1 cellular context compared by ENCODE assay signal in the genomic region with DNA sequence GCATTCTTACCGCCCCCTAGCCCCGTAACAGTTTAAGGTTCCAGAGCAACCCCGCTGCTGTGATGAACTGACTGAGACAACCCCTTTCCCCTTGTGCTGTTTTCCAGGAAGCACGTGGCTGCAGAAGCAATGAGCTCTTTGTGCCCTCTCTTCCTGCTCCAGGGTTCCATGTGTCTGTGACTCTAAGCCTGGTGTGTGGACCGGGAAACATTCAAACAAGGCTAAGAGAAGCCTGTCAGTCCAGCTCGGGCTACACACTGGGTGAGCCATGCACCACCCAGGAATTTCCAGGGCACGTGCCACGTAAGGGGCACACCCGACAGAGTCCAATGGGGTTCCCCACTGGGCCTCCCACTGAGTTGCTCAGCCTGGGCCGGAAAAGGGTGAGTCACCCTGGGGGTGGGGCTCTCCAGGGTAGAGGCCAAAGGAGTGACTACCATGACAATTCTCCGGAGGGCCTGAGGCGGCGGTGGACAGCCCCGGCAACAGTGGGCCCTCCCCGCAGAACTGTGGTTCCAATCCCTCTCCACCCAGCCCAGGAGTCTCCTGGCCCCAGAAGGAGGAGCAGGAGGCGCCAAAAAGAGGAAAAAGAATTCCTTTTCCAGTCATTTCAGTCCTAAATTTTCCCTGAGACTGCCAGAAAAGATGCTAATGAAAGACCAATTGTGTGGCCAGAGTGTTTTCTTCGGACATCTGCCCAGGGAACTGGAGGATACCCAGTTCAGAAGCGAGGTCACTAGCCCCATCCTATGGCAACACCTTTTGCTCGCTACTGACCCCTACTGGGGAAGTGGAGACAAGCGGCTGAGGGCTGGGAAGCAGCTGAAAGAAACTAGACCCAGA.
TF ChIP-seq lines count a peak whose summit lies in the region.

No MANE protein-coding gene starts in this region.

TF ChIP-seq in HepG2, 621 proteins besides CTCF, POLR2A, EP300 and RAD21 (continued from another document and continues in another):
- TF ChIP-seq, protein P1, sequence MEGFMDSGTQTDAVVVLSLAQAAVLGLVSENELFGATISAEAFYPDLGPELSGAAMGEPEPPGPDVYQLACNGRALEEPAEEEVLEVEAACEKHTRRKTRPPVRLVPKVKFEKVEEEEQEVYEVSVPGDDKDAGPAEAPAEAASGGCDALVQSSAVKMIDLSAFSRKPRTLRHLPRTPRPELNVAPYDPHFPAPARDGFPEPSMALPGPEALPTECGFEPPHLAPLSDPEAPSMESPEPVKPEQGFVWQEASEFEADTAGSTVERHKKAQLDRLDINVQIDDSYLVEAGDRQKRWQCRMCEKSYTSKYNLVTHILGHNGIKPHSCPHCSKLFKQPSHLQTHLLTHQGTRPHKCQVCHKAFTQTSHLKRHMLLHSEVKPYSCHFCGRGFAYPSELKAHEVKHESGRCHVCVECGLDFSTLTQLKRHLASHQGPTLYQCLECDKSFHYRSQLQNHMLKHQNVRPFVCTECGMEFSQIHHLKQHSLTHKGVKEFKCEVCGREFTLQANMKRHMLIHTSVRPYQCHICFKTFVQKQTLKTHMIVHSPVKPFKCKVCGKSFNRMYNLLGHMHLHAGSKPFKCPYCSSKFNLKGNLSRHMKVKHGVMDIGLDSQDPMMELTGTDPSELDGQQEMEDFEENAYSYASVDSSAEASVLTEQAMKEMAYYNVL (CRISPR knock-in tag; IDR thresholded peaks at IDR 0.05; ENCODE audit: borderline replicate concordance) = no peak
- TF ChIP-seq PITX1 (CRISPR knock-in tag; IDR thresholded peaks at IDR 0.05) (no peak; the same call in 1 of the 2 replicates), PHF20 (CRISPR knock-in tag; IDR thresholded peaks at IDR 0.05) (no peak; the same call in 1 of the 2 replicates), RXRB (CRISPR knock-in tag; IDR thresholded peaks at IDR 0.05; ENCODE audit: borderline replicate concordance) (peak; percentile 88), ZC3H13 (CRISPR knock-in tag; IDR thresholded peaks at IDR 0.05) (no peak), PAF1 (CRISPR knock-in tag; IDR thresholded peaks at IDR 0.05) (no peak), ZNF670 (CRISPR knock-in tag; IDR thresholded peaks at IDR 0.05; ENCODE audit: borderline replicate concordance) (no peak), RFX3 (CRISPR knock-in tag; IDR thresholded peaks at IDR 0.05) (no peak; the same call in 1 of the 2 replicates), FOXO1 (CRISPR knock-in tag; IDR thresholded peaks at IDR 0.05) (peak; percentile 47; the same call in 1 of the 2 replicates), ZSCAN21 (CRISPR knock-in tag; IDR thresholded peaks at IDR 0.05; ENCODE audit: borderline replicate concordance) (peak; percentile 70; the same call in 1 of the 2 replicates), SMAD1 (CRISPR knock-in tag; IDR thresholded peaks at IDR 0.05; ENCODE audit: borderline replicate concordance, low read depth) (no peak), EZH2 (conservative IDR thresholded peaks at IDR 0.05; ENCODE audit: low read depth, low read length) (no peak), ZNF501 (CRISPR knock-in tag; IDR thresholded peaks at IDR 0.05) (peak; percentile 94), TSC22D2 (CRISPR knock-in tag; IDR thresholded peaks at IDR 0.05; ENCODE audit: borderline replicate concordance) (0 out of 2 replicates have a peak, but pooled peaks have one; percentile 49), MEF2D (CRISPR knock-in tag; IDR thresholded peaks at IDR 0.05) (peak; percentile 65; the same call in 1 of the 2 replicates), GLI4 (CRISPR knock-in tag; IDR thresholded peaks at IDR 0.05; ENCODE audit: borderline replicate concordance) (peak; percentile 44; the same call in 1 of the 2 replicates), KDM3A (CRISPR knock-in tag; IDR thresholded peaks at IDR 0.05; ENCODE audit: low read depth) (peak; percentile 50; the same call in 1 of the 2 replicates), ZNF232 (CRISPR knock-in tag; IDR thresholded peaks at IDR 0.05; ENCODE audit: borderline replicate concordance) (peak; percentile 95), SP5 (CRISPR knock-in tag; IDR thresholded peaks at IDR 0.05; ENCODE audit: borderline replicate concordance, low read depth) (0 out of 2 replicates have a peak, but pooled peaks have one; percentile 66), SOX5 (CRISPR knock-in tag; IDR thresholded peaks at IDR 0.05; ENCODE audit: borderline replicate concordance) (peak; percentile 86)
- TF ChIP-seq, protein P2, sequence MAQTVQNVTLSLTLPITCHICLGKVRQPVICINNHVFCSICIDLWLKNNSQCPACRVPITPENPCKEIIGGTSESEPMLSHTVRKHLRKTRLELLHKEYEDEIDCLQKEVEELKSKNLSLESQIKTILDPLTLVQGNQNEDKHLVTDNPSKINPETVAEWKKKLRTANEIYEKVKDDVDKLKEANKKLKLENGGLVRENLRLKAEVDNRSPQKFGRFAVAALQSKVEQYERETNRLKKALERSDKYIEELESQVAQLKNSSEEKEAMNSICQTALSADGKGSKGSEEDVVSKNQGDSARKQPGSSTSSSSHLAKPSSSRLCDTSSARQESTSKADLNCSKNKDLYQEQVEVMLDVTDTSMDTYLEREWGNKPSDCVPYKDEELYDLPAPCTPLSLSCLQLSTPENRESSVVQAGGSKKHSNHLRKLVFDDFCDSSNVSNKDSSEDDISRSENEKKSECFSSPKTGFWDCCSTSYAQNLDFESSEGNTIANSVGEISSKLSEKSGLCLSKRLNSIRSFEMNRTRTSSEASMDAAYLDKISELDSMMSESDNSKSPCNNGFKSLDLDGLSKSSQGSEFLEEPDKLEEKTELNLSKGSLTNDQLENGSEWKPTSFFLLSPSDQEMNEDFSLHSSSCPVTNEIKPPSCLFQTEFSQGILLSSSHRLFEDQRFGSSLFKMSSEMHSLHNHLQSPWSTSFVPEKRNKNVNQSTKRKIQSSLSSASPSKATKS (CRISPR knock-in tag; IDR thresholded peaks at IDR 0.05) = peak; percentile 88; the same call in 1 of the 2 replicates
- TF ChIP-seq, protein P3, sequence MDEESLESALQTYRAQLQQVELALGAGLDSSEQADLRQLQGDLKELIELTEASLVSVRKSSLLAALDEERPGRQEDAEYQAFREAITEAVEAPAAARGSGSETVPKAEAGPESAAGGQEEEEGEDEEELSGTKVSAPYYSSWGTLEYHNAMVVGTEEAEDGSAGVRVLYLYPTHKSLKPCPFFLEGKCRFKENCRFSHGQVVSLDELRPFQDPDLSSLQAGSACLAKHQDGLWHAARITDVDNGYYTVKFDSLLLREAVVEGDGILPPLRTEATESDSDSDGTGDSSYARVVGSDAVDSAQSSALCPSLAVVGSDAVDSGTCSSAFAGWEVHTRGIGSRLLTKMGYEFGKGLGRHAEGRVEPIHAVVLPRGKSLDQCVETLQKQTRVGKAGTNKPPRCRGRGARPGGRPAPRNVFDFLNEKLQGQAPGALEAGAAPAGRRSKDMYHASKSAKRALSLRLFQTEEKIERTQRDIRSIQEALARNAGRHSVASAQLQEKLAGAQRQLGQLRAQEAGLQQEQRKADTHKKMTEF (CRISPR knock-in tag; IDR thresholded peaks at IDR 0.05) = peak; percentile 92
- TF ChIP-seq, protein P4, sequence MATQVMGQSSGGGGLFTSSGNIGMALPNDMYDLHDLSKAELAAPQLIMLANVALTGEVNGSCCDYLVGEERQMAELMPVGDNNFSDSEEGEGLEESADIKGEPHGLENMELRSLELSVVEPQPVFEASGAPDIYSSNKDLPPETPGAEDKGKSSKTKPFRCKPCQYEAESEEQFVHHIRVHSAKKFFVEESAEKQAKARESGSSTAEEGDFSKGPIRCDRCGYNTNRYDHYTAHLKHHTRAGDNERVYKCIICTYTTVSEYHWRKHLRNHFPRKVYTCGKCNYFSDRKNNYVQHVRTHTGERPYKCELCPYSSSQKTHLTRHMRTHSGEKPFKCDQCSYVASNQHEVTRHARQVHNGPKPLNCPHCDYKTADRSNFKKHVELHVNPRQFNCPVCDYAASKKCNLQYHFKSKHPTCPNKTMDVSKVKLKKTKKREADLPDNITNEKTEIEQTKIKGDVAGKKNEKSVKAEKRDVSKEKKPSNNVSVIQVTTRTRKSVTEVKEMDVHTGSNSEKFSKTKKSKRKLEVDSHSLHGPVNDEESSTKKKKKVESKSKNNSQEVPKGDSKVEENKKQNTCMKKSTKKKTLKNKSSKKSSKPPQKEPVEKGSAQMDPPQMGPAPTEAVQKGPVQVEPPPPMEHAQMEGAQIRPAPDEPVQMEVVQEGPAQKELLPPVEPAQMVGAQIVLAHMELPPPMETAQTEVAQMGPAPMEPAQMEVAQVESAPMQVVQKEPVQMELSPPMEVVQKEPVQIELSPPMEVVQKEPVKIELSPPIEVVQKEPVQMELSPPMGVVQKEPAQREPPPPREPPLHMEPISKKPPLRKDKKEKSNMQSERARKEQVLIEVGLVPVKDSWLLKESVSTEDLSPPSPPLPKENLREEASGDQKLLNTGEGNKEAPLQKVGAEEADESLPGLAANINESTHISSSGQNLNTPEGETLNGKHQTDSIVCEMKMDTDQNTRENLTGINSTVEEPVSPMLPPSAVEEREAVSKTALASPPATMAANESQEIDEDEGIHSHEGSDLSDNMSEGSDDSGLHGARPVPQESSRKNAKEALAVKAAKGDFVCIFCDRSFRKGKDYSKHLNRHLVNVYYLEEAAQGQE (IDR thresholded peaks at IDR 0.05; ENCODE audit: borderline replicate concordance in 1 of 2, low read depth in 1 of 2, low read length in 2 of 2) = no peak
- TF ChIP-seq, protein P5, sequence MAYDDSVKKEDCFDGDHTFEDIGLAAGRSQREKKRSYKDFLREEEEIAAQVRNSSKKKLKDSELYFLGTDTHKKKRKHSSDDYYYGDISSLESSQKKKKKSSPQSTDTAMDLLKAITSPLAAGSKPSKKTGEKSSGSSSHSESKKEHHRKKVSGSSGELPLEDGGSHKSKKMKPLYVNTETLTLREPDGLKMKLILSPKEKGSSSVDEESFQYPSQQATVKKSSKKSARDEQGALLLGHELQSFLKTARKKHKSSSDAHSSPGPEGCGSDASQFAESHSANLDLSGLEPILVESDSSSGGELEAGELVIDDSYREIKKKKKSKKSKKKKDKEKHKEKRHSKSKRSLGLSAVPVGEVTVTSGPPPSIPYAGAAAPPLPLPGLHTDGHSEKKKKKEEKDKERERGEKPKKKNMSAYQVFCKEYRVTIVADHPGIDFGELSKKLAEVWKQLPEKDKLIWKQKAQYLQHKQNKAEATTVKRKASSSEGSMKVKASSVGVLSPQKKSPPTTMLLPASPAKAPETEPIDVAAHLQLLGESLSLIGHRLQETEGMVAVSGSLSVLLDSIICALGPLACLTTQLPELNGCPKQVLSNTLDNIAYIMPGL (CRISPR knock-in tag; IDR thresholded peaks at IDR 0.05; ENCODE audit: borderline replicate concordance in 1 of 2, low read depth in 1 of 2) = peak; percentile 40 to 67
- TF ChIP-seq, protein P6, sequence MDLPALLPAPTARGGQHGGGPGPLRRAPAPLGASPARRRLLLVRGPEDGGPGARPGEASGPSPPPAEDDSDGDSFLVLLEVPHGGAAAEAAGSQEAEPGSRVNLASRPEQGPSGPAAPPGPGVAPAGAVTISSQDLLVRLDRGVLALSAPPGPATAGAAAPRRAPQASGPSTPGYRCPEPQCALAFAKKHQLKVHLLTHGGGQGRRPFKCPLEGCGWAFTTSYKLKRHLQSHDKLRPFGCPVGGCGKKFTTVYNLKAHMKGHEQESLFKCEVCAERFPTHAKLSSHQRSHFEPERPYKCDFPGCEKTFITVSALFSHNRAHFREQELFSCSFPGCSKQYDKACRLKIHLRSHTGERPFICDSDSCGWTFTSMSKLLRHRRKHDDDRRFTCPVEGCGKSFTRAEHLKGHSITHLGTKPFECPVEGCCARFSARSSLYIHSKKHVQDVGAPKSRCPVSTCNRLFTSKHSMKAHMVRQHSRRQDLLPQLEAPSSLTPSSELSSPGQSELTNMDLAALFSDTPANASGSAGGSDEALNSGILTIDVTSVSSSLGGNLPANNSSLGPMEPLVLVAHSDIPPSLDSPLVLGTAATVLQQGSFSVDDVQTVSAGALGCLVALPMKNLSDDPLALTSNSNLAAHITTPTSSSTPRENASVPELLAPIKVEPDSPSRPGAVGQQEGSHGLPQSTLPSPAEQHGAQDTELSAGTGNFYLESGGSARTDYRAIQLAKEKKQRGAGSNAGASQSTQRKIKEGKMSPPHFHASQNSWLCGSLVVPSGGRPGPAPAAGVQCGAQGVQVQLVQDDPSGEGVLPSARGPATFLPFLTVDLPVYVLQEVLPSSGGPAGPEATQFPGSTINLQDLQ (CRISPR knock-in tag; IDR thresholded peaks at IDR 0.05) = no peak
- TF ChIP-seq, protein P7, sequence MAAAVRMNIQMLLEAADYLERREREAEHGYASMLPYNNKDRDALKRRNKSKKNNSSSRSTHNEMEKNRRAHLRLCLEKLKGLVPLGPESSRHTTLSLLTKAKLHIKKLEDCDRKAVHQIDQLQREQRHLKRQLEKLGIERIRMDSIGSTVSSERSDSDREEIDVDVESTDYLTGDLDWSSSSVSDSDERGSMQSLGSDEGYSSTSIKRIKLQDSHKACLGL (CRISPR knock-in tag; IDR thresholded peaks at IDR 0.05) = peak; percentile 79; the same call in 1 of the 2 replicates
- TF ChIP-seq, protein P8, sequence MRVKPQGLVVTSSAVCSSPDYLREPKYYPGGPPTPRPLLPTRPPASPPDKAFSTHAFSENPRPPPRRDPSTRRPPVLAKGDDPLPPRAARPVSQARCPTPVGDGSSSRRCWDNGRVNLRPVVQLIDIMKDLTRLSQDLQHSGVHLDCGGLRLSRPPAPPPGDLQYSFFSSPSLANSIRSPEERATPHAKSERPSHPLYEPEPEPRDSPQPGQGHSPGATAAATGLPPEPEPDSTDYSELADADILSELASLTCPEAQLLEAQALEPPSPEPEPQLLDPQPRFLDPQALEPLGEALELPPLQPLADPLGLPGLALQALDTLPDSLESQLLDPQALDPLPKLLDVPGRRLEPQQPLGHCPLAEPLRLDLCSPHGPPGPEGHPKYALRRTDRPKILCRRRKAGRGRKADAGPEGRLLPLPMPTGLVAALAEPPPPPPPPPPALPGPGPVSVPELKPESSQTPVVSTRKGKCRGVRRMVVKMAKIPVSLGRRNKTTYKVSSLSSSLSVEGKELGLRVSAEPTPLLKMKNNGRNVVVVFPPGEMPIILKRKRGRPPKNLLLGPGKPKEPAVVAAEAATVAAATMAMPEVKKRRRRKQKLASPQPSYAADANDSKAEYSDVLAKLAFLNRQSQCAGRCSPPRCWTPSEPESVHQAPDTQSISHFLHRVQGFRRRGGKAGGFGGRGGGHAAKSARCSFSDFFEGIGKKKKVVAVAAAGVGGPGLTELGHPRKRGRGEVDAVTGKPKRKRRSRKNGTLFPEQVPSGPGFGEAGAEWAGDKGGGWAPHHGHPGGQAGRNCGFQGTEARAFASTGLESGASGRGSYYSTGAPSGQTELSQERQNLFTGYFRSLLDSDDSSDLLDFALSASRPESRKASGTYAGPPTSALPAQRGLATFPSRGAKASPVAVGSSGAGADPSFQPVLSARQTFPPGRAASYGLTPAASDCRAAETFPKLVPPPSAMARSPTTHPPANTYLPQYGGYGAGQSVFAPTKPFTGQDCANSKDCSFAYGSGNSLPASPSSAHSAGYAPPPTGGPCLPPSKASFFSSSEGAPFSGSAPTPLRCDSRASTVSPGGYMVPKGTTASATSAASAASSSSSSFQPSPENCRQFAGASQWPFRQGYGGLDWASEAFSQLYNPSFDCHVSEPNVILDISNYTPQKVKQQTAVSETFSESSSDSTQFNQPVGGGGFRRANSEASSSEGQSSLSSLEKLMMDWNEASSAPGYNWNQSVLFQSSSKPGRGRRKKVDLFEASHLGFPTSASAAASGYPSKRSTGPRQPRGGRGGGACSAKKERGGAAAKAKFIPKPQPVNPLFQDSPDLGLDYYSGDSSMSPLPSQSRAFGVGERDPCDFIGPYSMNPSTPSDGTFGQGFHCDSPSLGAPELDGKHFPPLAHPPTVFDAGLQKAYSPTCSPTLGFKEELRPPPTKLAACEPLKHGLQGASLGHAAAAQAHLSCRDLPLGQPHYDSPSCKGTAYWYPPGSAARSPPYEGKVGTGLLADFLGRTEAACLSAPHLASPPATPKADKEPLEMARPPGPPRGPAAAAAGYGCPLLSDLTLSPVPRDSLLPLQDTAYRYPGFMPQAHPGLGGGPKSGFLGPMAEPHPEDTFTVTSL (CRISPR knock-in tag; IDR thresholded peaks at IDR 0.05; ENCODE audit: borderline replicate concordance) = peak; percentile 71; the same call in 1 of the 2 replicates
